In the genomic region with DNA sequence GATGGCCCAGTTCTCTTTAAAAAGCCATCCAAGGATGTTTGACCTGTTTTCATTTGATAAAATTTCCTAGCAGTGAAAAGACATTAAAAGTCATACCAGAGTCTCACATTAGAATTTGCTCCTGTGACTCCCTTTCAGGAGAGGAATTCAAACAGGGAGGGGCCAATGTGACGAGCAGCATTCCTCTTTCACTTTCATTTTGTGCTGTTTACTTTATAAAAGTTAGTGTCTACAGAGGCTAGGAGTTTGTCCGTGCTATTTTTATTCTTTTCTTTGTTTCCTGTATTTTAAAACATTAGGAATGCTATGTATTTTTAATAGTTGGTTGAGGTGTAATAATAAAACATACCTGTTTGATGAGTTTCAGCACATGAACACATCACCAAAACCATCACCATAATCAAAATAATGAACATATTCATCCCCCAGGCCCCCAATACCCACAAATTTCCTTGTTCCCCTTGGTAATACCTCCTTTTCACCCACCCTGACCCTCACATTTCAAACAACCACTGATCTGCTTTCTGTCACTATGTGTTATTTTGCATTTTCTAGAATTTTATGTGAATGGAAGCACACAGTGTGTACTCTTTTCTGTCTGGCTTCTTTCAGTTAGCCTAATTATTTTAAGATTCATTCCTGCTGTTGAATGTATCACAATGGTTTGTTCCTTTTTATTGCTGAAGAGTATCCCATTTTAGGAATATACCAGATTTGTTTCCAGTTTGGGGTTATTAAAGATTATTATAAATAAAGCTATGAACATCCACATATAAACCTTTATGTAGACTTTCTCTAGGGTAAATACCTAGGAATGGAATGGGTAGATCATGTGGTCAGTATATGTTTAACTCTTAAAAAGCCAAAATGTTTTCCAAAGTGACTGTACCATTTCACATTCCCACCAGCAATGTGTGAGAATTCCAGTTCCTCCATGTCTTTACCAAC, we compare ENCODE assay signal across 8 cellular contexts.
DNase-seq lines count a peak whose midpoint lies in the region; ATAC-seq and TF ChIP-seq lines count a peak whose summit lies in the region.

No MANE protein-coding gene starts in this region.

- intact Hi-C loops in Caco-2 (cut with micrococcal nuclease; ENCODE audit: unreplicated experiment), result no loop called here

- H3K36me3 Mint-ChIP-seq in Caco-2 (ENCODE audit: insufficient read depth, unreplicated experiment) (peaks cover 6% of the 10 kb centered on the region), HFFc6 (ENCODE audit: low read depth) (no peaks in the 10 kb centered on the region)

- H3K9me3 ChIP-seq in Caco-2, result no peaks in the 10 kb centered on the region

- H3K9me3 Mint-ChIP-seq in Caco-2 (ENCODE audit: unreplicated experiment) (no peaks in the 10 kb centered on the region), HFFc6 (no peaks in the 10 kb centered on the region)

- no peak for TF ChIP-seq CTCF in Caco-2 (IDR thresholded peaks at IDR 0.05; ENCODE audit: insufficient read depth in 1 of 2, low read depth in 1 of 2, low read length in 1 of 2, severe bottlenecking in 1 of 2, unreplicated experiment in 1 of 2)
- TF ChIP-seq CTCF in HFFc6 (IDR thresholded peaks at IDR 0.05), result no peak

- no peak overlapping the region for H3K4me3 ChIP-seq in Caco-2 (ENCODE audit: low read depth, low read length)

- peak overlapping the region; percentile 60 for H3K4me3 Mint-ChIP-seq in Caco-2 (ENCODE audit: unreplicated experiment)
- peak overlapping the region; percentile 86 for H3K4me3 Mint-ChIP-seq in HFFc6

- no peaks in the 10 kb centered on the region for H3K27me3 ChIP-seq in Caco-2 (replicated peaks; ENCODE audit: control insufficient read depth, insufficient read depth, low read length)

- H3K4me1 ChIP-seq in Caco-2, result 0 out of 2 replicates have a peak, but pooled peaks cover 10% of the 10 kb centered on the region

- H3K4me1 Mint-ChIP-seq in Caco-2 (ENCODE audit: low read depth, unreplicated experiment), result peaks cover 18% of the 10 kb centered on the region
- peaks cover 25% of the 10 kb centered on the region for H3K4me1 Mint-ChIP-seq in HFFc6 (ENCODE audit: low read depth)

- DNase-seq in Caco-2, result peak in 1 of 2 experiments; percentile 37
- peak; percentile 53 for DNase-seq in HFFc6
- DNase-seq in SW480 (ENCODE audit: low spot score), result peak; percentile 58
- DNase-seq in dermis microvascular lymphatic vessel endothelial cell (ENCODE audit: low read depth in 2 of 2), result peak; percentile 42 to 54
- DNase-seq in myocyte (ENCODE audit: low read depth), result peak; percentile 52
- DNase-seq in NCI-H1417 treated with DMSO at 0.1 percent for 48 hours (lab: John Stamatoyannopoulos, UW), result no peak
- no peak for DNase-seq in NK-92 (lab: John Stamatoyannopoulos, UW; ENCODE audit: unreplicated experiment)

- H3K27me3 Mint-ChIP-seq in Caco-2 (ENCODE audit: insufficient read depth, unreplicated experiment) (no peaks in the 10 kb centered on the region), HFFc6 (ENCODE audit: insufficient read depth) (peaks cover 4% of the 10 kb centered on the region)

- CTCF ChIA-PET in Caco-2 (lab: Charles Lee), result interaction anchor here (1.3 kb wide), 1 partner anchor 19 kb away, joined by 6 read pairs; no protein-coding TSS in a partner anchor

- POLR2A ChIA-PET in Caco-2 (lab: Charles Lee), result no interaction called here

- no TSS peak for BruUV-seq in Caco-2 (replicated peaks; lab: Mats Ljungman, UMichigan)

- no peak for ATAC-seq in HG03342 (IDR thresholded peaks at IDR 0.05; ENCODE audit: unreplicated experiment)

- H3K27ac Mint-ChIP-seq in Caco-2 (ENCODE audit: unreplicated experiment) (no peak overlapping the region), HFFc6 (peak overlapping the region; percentile 88)

- no peaks in the 10 kb centered on the region for H3K36me3 ChIP-seq in Caco-2 (ENCODE audit: control insufficient read depth, insufficient read depth, low read length)

Comparison
In these comparisons a context has a peak if more than half of its experiments do, and no peak if none do; other contexts are left out.
1. DNase-seq: peak in HFFc6 (single experiment), SW480 (single experiment), dermis microvascular lymphatic vessel endothelial cell (2 of 2) and myocyte (single experiment); none in NCI-H1417 treated with DMSO at 0.1 percent for 48 hours (single experiment) and NK-92 (single experiment).